ENCODE assay signal across 8 cellular contexts in the genomic region with DNA sequence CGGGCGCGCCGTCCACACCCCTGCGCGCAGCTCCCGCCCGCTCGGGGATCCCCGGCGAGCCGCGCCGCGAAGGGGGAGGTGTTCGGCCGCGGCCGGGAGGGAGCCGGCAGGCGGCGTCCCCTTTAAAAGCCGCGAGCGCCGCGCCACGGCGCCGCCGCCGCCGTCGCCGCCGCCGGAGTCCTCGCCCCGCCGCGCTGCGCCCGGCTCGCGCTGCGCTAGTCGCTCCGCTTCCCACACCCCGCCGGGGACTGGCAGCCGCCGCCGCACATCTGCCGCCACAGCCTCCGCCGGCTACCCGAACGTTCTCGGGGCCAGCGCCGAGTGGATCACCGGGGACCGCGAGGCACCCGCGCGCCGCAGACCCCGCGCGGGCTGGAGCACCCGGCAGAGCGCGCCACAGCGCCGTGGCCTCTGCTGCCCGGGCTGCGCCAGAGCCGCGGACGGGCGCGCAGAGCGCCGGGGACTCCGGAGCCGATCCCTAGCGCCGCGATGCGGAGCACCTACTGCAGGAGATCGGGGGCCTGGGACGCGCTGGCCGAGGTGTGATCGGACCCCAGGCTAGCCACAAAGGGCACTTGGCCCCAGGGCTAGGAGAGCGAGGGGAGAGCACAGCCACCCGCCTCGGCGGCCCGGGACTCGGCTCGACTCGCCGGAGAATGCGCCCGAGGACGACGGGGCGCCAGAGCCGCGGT. TPM values are rescaled to one million over a fixed set of nuclear protein-coding genes. Genes with fewer than 3 reads are reported as not detected.
A peak's percentile ranks its signal among the peaks of the same experiment; 100 is the strongest.
DNase-seq lines count a peak whose midpoint lies in the region; ATAC-seq and TF ChIP-seq lines count a peak whose summit lies in the region.

A gene (plus strand): TSS at position 151 of the 692 bp plus-strand sequence. CDS start 2,441 bp downstream, outside the sequence.

- H3K4me1 ChIP-seq in muscle layer of colon (ENCODE audit: insufficient read depth, low read length): peaks cover 15% of the 10 kb centered on the region

- no peak for TF ChIP-seq CTCF in fibroblast of pulmonary artery (IDR thresholded peaks at IDR 0.05; ENCODE audit: low read length, missing control alignments)

- intact Hi-C loops in activated naive CD4-positive, alpha-beta T cell treated with anti-CD3 and anti-CD28 coated beads for 36 hours (cut with micrococcal nuclease): loop anchor here (2.0 to 5.0 kb wide), 2 partner anchors 519 to 1955 kb away; no protein-coding TSS in a partner anchor

- no peak within 1 kb of the TSS for H3K4me3 Mint-ChIP-seq in activated naive CD4-positive, alpha-beta T cell treated with anti-CD3 and anti-CD28 coated beads for 36 hours

- H3K27ac Mint-ChIP-seq in activated naive CD4-positive, alpha-beta T cell treated with anti-CD3 and anti-CD28 coated beads for 36 hours: no peak within 1 kb of the TSS

- H3K9me3 Mint-ChIP-seq in activated naive CD4-positive, alpha-beta T cell treated with anti-CD3 and anti-CD28 coated beads for 36 hours: no peaks in the 10 kb centered on the region

- DNase-seq in GM04504 (ENCODE audit: low read depth) (peak; percentile 24), LHCN-M2 (ENCODE audit: low read depth) (peak; percentile 45), UCSD-AML1 (lab: John Stamatoyannopoulos, UW; ENCODE audit: unreplicated experiment) (peak; percentile 44), fibroblast of pulmonary artery (ENCODE audit: low read depth) (peak; percentile 64), ureter (ENCODE audit: low spot score) (peak; percentile 48)
- DNase-seq in activated naive CD4-positive, alpha-beta T cell treated with anti-CD3 and anti-CD28 coated beads for 36 hours: no peak

- H3K4me1 Mint-ChIP-seq in activated naive CD4-positive, alpha-beta T cell treated with anti-CD3 and anti-CD28 coated beads for 36 hours (ENCODE audit: low read depth): peaks cover 8% of the 10 kb centered on the region

- H3K9ac ChIP-seq in muscle layer of colon (ENCODE audit: low read length): no peak within 1 kb of the TSS

- peaks cover 56% of the 10 kb centered on the region for H3K27me3 Mint-ChIP-seq in activated naive CD4-positive, alpha-beta T cell treated with anti-CD3 and anti-CD28 coated beads for 36 hours (ENCODE audit: low read depth)

- peak; percentile 60 for ATAC-seq in GM21423 (IDR thresholded peaks at IDR 0.05; ENCODE audit: unreplicated experiment)

- H3K4me3 ChIP-seq in fibroblast of pulmonary artery (replicated peaks; ENCODE audit: low read depth, low read length) (peak within 1 kb of the TSS; percentile 73), muscle layer of colon (ENCODE audit: low read depth in 1 of 2, low read length in 2 of 2) (peak within 1 kb of the TSS; percentile 68 to 79)

- H3K27me3 ChIP-seq in muscle layer of colon (ENCODE audit: control insufficient read depth in 1 of 2, insufficient read depth in 2 of 2, low read length in 2 of 2): peaks cover 5 to 14% of the 10 kb centered on the region in 2 donors

- H3K36me3 Mint-ChIP-seq in activated naive CD4-positive, alpha-beta T cell treated with anti-CD3 and anti-CD28 coated beads for 36 hours (ENCODE audit: low read depth): no peaks in the 10 kb centered on the region

- no peak within 1 kb of the TSS for H3K27ac ChIP-seq in muscle layer of colon (ENCODE audit: low read depth, low read length)

- CTCF ChIA-PET in activated naive CD4-positive, alpha-beta T cell treated with anti-CD3 and anti-CD28 coated beads for 36 hours (lab: Charles Lee): no interaction called here

- no peaks in the 10 kb centered on the region for H3K9me3 ChIP-seq in muscle layer of colon (ENCODE audit: low read length)

- no peaks in the 10 kb centered on the region for H3K36me3 ChIP-seq in muscle layer of colon (ENCODE audit: insufficient read depth, low read length)

RNA-seq across cellular contexts. Expression of the gene that starts here (rescaled TPM):
- total RNA-seq in LHCN-M2 (2014; rRNA removed) (1.0 and 1.4 TPM in 2 replicates), ureter (11.6 TPM)
- polyA plus RNA-seq in LHCN-M2 (2012): 0.02 TPM
- not detected for total RNA-seq in activated naive CD4-positive, alpha-beta T cell treated with anti-CD3 and anti-CD28 coated beads for 36 hours
